ENCODE assay signal across 2 cellular contexts in genomic region chr1:161037661-161038522, GRCh38.
TF ChIP-seq lines count a peak whose summit lies in the region.

No MANE protein-coding gene starts in this region.

TF ChIP-seq in HepG2, 621 proteins besides CTCF, POLR2A, EP300 and RAD21:
- TF ChIP-seq ZNF326 (CRISPR knock-in tag; IDR thresholded peaks at IDR 0.05; ENCODE audit: borderline replicate concordance) (no peak), DPF2 (CRISPR knock-in tag; IDR thresholded peaks at IDR 0.05; ENCODE audit: borderline replicate concordance, low read depth) (no peak), MTF2 (CRISPR knock-in tag; IDR thresholded peaks at IDR 0.05; ENCODE audit: borderline replicate concordance) (no peak), POLR2G (IDR thresholded peaks at IDR 0.05; ENCODE audit: low read depth, low read length) (peak; percentile 16; the same call in 1 of the 2 replicates)
TF ChIP-seq in HepG2: peak in this region for 1.

TF ChIP-seq in HEK293T, 16 proteins besides CTCF, POLR2A, EP300 and RAD21:
- TF ChIP-seq FOXM1 (IDR thresholded peaks at IDR 0.05; ENCODE audit: borderline replicate concordance) (no peak), NFRKB (IDR thresholded peaks at IDR 0.05) (no peak), SUZ12 (IDR thresholded peaks at IDR 0.05) (no peak)
